ENCODE assay signal across 14 cellular contexts in genomic region chr6:19465760-19466159, GRCh38.
DNase-seq lines count a peak whose midpoint lies in the region; ATAC-seq and TF ChIP-seq lines count a peak whose summit lies in the region.
"Had no signal": no experiment of that assay in that cellular context is flagged by ENCODE, and none has a peak within 500 bp of the region (broad histone marks: within the 10 kb centered on the region; RNA-seq: fewer than 3 reads in every experiment).

No MANE protein-coding gene starts in this region.

- peak; percentile 62 for DNase-seq in DMS153 (lab: John Stamatoyannopoulos, UW)
- DNase-seq in NCI-H146 (lab: John Stamatoyannopoulos, UW), result peak; percentile 33
- DNase-seq in osteocyte (ENCODE audit: extremely low spot score, unreplicated experiment), result no peak
- no peak for DNase-seq in HuH-7.5 (ENCODE audit: low spot score)
- no peak for DNase-seq in right lobe of liver
- DNase-seq in SKM-1 treated with dmso at 0.1 percent for 144 hours (lab: John Stamatoyannopoulos, UW; ENCODE audit: unreplicated experiment), result no peak
- DNase-seq: effector CD8-positive, alpha-beta T cell; GDM1; left colon; spleen; stimulated activated naive B cell treated with anti-CD40 and anti-IgM and Interleukin-4, amounts not matched to agents 10 μg/mL and 1 μg/mL and 100 μg/mL, for 72 hours had no signal

- no peaks in the 10 kb centered on the region for H3K36me3 Mint-ChIP-seq in osteocyte (ENCODE audit: unreplicated experiment)
- H3K36me3 Mint-ChIP-seq: stimulated activated naive B cell treated with anti-CD40 and anti-IgM and Interleukin-4, amounts not matched to agents 10 μg/mL and 1 μg/mL and 100 μg/mL, for 72 hours had no signal

- no peak for TF ChIP-seq CTCF in osteocyte (IDR thresholded peaks at IDR 0.05)
- no peak for TF ChIP-seq CTCF in right lobe of liver (IDR thresholded peaks at IDR 0.05)

- H3K4me1 ChIP-seq in endocrine pancreas (ENCODE audit: control insufficient read depth, insufficient read depth, low read length), result peaks cover 6% of the 10 kb centered on the region
- H3K4me1 ChIP-seq in right lobe of liver, result no peaks in the 10 kb centered on the region
- H3K4me1 ChIP-seq: spleen had no signal

- H3K36me3 ChIP-seq in endocrine pancreas (ENCODE audit: control insufficient read depth, insufficient read depth, low read length), result no peaks in the 10 kb centered on the region
- H3K36me3 ChIP-seq in right lobe of liver, result no peaks in the 10 kb centered on the region
- H3K36me3 ChIP-seq: spleen had no signal

- no peak overlapping the region for H3K27ac ChIP-seq in right lobe of liver
- H3K27ac ChIP-seq: spleen had no signal

- H3K27me3 Mint-ChIP-seq in osteocyte (ENCODE audit: unreplicated experiment), result no peaks in the 10 kb centered on the region
- H3K27me3 Mint-ChIP-seq: stimulated activated naive B cell treated with anti-CD40 and anti-IgM and Interleukin-4, amounts not matched to agents 10 μg/mL and 1 μg/mL and 100 μg/mL, for 72 hours had no signal

- H3K27me3 ChIP-seq in endocrine pancreas (ENCODE audit: control insufficient read depth, insufficient read depth, low read length) (no peaks in the 10 kb centered on the region), right lobe of liver (no peaks in the 10 kb centered on the region)
- H3K27me3 ChIP-seq: spleen had no signal

- H3K9ac ChIP-seq in endocrine pancreas (ENCODE audit: control insufficient read depth, insufficient read depth, low read length), result no peak overlapping the region

- 20% methylated on average over 3 of the region's 3 CpGs for WGBS in right lobe of liver (ENCODE audit: insufficient coverage, low coverage, low lambda C conversion rate, missing lambda C conversion rate)

- peaks cover 17% of the 10 kb centered on the region for H3K4me1 Mint-ChIP-seq in osteocyte (ENCODE audit: unreplicated experiment)
- H3K4me1 Mint-ChIP-seq: stimulated activated naive B cell treated with anti-CD40 and anti-IgM and Interleukin-4, amounts not matched to agents 10 μg/mL and 1 μg/mL and 100 μg/mL, for 72 hours had no signal

- no peak for TF ChIP-seq POLR2A in right lobe of liver (IDR thresholded peaks at IDR 0.05)

- intact Hi-C loops in right lobe of liver (cut with DNase I), result no loop called here

- H3K4me3 ChIP-seq in endocrine pancreas (ENCODE audit: control insufficient read depth, insufficient read depth, low read length) (peak overlapping the region; percentile 54), right lobe of liver (no peak overlapping the region)
- H3K4me3 ChIP-seq: spleen had no signal

- H3K9me3 ChIP-seq in endocrine pancreas (ENCODE audit: control insufficient read depth, low read length) (no peaks in the 10 kb centered on the region), right lobe of liver (no peaks in the 10 kb centered on the region)
- H3K9me3 ChIP-seq: spleen had no signal

- no peak overlapping the region for H3K4me3 Mint-ChIP-seq in osteocyte (ENCODE audit: unreplicated experiment)
- H3K4me3 Mint-ChIP-seq: stimulated activated naive B cell treated with anti-CD40 and anti-IgM and Interleukin-4, amounts not matched to agents 10 μg/mL and 1 μg/mL and 100 μg/mL, for 72 hours had no signal

- H3K27ac Mint-ChIP-seq in osteocyte (ENCODE audit: unreplicated experiment), result peak overlapping the region; percentile 84
- H3K27ac Mint-ChIP-seq: activated T-helper 2 cell treated with anti-CD3 and anti-CD28 coated beads, Interferon-gamma antibody, Interleukin-2, Interleukin-4, amounts not matched to agents 10 μg/mL and 5 μg/mL and 100 μg/mL, durations not matched to agents 14 hours and 24 hours and 36 hours had no signal

- no peaks in the 10 kb centered on the region for H3K9me3 Mint-ChIP-seq in osteocyte (ENCODE audit: unreplicated experiment)
- H3K9me3 Mint-ChIP-seq: activated T-helper 2 cell treated with anti-CD3 and anti-CD28 coated beads, Interferon-gamma antibody, Interleukin-2, Interleukin-4, amounts not matched to agents 10 μg/mL and 5 μg/mL and 100 μg/mL, durations not matched to agents 14 hours and 24 hours and 36 hours; stimulated activated naive B cell treated with anti-CD40 and anti-IgM and Interleukin-4, amounts not matched to agents 10 μg/mL and 1 μg/mL and 100 μg/mL, for 72 hours had no signal

- ATAC-seq in HG02938 (IDR thresholded peaks at IDR 0.05; ENCODE audit: unreplicated experiment) (no peak), right lobe of liver (no peak)
- ATAC-seq: left colon; stimulated activated naive B cell treated with anti-CD40 and anti-IgM and Interleukin-4, amounts not matched to agents 10 μg/mL and 1 μg/mL and 100 μg/mL, for 72 hours had no signal

Comparison
In these comparisons a context has a peak if more than half of its experiments do, and no peak if none do; other contexts are left out.
1. DNase-seq: peak in DMS153 (single experiment) and NCI-H146 (single experiment); none in osteocyte (single experiment), HuH-7.5 (single experiment), right lobe of liver (0 of 3) and SKM-1 treated with dmso at 0.1 percent for 144 hours (single experiment).